Comparison of ENCODE assay signal across 24 cellular contexts in the genomic region with DNA sequence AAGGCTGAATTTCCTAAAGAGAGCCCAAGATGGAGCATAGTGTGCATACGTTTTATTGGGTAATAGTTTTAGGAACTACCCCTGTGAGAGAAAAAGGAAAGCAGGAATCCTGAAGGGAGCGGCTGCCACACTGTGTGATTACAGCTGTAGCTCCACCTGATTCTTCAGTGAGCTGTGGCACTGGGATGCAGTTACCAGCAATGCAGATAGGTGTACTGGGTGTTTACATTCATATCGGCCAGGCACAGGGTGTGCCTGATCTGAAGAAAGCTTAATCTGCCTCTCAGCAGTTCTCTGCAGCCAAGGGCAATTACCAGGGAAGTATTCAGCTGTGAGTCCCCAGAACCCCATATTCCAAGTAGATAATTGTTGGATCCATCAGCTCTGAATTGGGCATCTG.
A peak's percentile ranks its signal among the peaks of the same experiment; 100 is the strongest.
DNase-seq lines count a peak whose midpoint lies in the region; ATAC-seq and TF ChIP-seq lines count a peak whose summit lies in the region.
"Had no signal": no experiment of that assay in that cellular context is flagged by ENCODE, and none has a peak within 500 bp of the region (broad histone marks: within the 10 kb centered on the region; RNA-seq: fewer than 3 reads in every experiment).

No MANE protein-coding gene starts in this region.

- H3K27me3 Mint-ChIP-seq in activated T-helper 2 cell treated with anti-CD3 and anti-CD28 coated beads, Interferon-gamma antibody, Interleukin-2, Interleukin-4, amounts not matched to agents 10 μg/mL and 5 μg/mL and 100 μg/mL, durations not matched to agents 14 hours and 24 hours and 36 hours (ENCODE audit: low read depth) = no peaks in the 10 kb centered on the region
- H3K27me3 Mint-ChIP-seq: B cell had no signal

- BruUV-seq in PC-3 (replicated peaks; lab: Mats Ljungman, UMichigan) = no TSS peak

- no peak overlapping the region for H3K27ac Mint-ChIP-seq in activated T-helper 2 cell treated with anti-CD3 and anti-CD28 coated beads, Interferon-gamma antibody, Interleukin-2, Interleukin-4, amounts not matched to agents 10 μg/mL and 5 μg/mL and 100 μg/mL, durations not matched to agents 14 hours and 24 hours and 36 hours
- H3K27ac Mint-ChIP-seq: B cell; CD14-positive monocyte; CD8-positive, alpha-beta memory T cell had no signal

- CTCF ChIA-PET in PC-3 (lab: Charles Lee) = no interaction called here

- H3K4me1 Mint-ChIP-seq in activated T-helper 2 cell treated with anti-CD3 and anti-CD28 coated beads, Interferon-gamma antibody, Interleukin-2, Interleukin-4, amounts not matched to agents 10 μg/mL and 5 μg/mL and 100 μg/mL, durations not matched to agents 14 hours and 24 hours and 36 hours (ENCODE audit: low read depth) = no peaks in the 10 kb centered on the region
- H3K4me1 Mint-ChIP-seq: B cell; CD14-positive monocyte; CD8-positive, alpha-beta memory T cell had no signal

- no peaks in the 10 kb centered on the region for H3K9me3 Mint-ChIP-seq in activated T-helper 2 cell treated with anti-CD3 and anti-CD28 coated beads, Interferon-gamma antibody, Interleukin-2, Interleukin-4, amounts not matched to agents 10 μg/mL and 5 μg/mL and 100 μg/mL, durations not matched to agents 14 hours and 24 hours and 36 hours

- H3K36me3 Mint-ChIP-seq in activated T-helper 2 cell treated with anti-CD3 and anti-CD28 coated beads, Interferon-gamma antibody, Interleukin-2, Interleukin-4, amounts not matched to agents 10 μg/mL and 5 μg/mL and 100 μg/mL, durations not matched to agents 14 hours and 24 hours and 36 hours (ENCODE audit: low read depth) = no peaks in the 10 kb centered on the region
- H3K36me3 Mint-ChIP-seq: CD14-positive monocyte; CD8-positive, alpha-beta memory T cell had no signal

- H3K9me2 ChIP-seq in PC-3 (replicated peaks; ENCODE audit: low read length) = no peaks in the 10 kb centered on the region

- H3K4me2 ChIP-seq in PC-3 (ENCODE audit: low read length) = no peak overlapping the region

- H3K9me3 ChIP-seq in PC-3 (ENCODE audit: low read length) = no peaks in the 10 kb centered on the region
- no peaks in the 10 kb centered on the region for H3K9me3 ChIP-seq in left lung

- H3K9ac ChIP-seq in PC-3 (ENCODE audit: low read length) = no peak overlapping the region

- H3F3A ChIP-seq in PC-3 (ENCODE audit: low read length, unreplicated experiment) = no peaks in the 10 kb centered on the region

- H3K36me3 ChIP-seq in PC-3 (ENCODE audit: low read depth, low read length) (no peaks in the 10 kb centered on the region), left lung (no peaks in the 10 kb centered on the region)

- no peaks in the 10 kb centered on the region for H3K4me1 ChIP-seq in PC-3 (ENCODE audit: insufficient read depth, low read length)
- H3K4me1 ChIP-seq in foreskin keratinocyte = no peaks in the 10 kb centered on the region
- no peaks in the 10 kb centered on the region for H3K4me1 ChIP-seq in left lung

- intact Hi-C loops in PC-3 (cut with micrococcal nuclease) (no loop called here), left lung (cut with DNase I) (no loop called here)
- intact Hi-C loops in activated T-helper 2 cell treated with anti-CD3 and anti-CD28 coated beads, Interferon-gamma antibody, Interleukin-2, Interleukin-4, amounts not matched to agents 10 μg/mL and 5 μg/mL and 100 μg/mL, durations not matched to agents 14 hours and 24 hours and 36 hours (cut with micrococcal nuclease) = no loop called here

- no peaks in the 10 kb centered on the region for H4K20me1 ChIP-seq in PC-3 (ENCODE audit: low read length)

- H3K27ac ChIP-seq in PC-3 (ENCODE audit: low read length) (no peak overlapping the region), foreskin keratinocyte (no peak overlapping the region), left lung (no peak overlapping the region)
- H3K27ac ChIP-seq: 22Rv1, RWPE1 had no signal

- DNase-seq in NCI-H82 (lab: John Stamatoyannopoulos, UW) = peak; percentile 37
- DNase-seq in NCI-H82 treated with DMSO at 0.1 percent for 48 hours (lab: John Stamatoyannopoulos, UW; ENCODE audit: unreplicated experiment) = no peak
- no peak for DNase-seq in PC-3
- no peak for DNase-seq in foreskin keratinocyte
- DNase-seq in activated T-helper 2 cell treated with anti-CD3 and anti-CD28 coated beads, Interferon-gamma antibody, Interleukin-2, Interleukin-4, amounts not matched to agents 10 μg/mL and 5 μg/mL and 100 μg/mL, durations not matched to agents 14 hours and 24 hours and 36 hours (ENCODE audit: low spot score) = no peak
- no peak for DNase-seq in left lung
- DNase-seq: CD8-positive, alpha-beta memory T cell; DMS79 treated with DMSO at 0.1 percent for 48 hours; GF-D8; Karpas-422; NCI-H1092 treated with DMSO at 0.1 percent for 48 hours; NCI-H1436; NCI-H187 treated with DMSO at 0.1 percent for 48 hours; NCI-H2107; NCI-H524 treated with DMSO at 0.1 percent for 48 hours; NCI-H774; SHP77 had no signal

- H3K27me3 ChIP-seq in PC-3 (ENCODE audit: low read length) = no peaks in the 10 kb centered on the region
- no peaks in the 10 kb centered on the region for H3K27me3 ChIP-seq in foreskin keratinocyte
- no peaks in the 10 kb centered on the region for H3K27me3 ChIP-seq in left lung

- no peak overlapping the region for H2AFZ ChIP-seq in PC-3 (ENCODE audit: low read length)

- H3K79me2 ChIP-seq in PC-3 (ENCODE audit: low read length) = no peaks in the 10 kb centered on the region

- POLR2A ChIA-PET in PC-3 (lab: Charles Lee; ENCODE audit: unreplicated experiment) = no interaction called here

- ATAC-seq in PC-3 (0 out of 2 replicates have a peak, but pooled peaks have one; percentile 24), foreskin keratinocyte (peak; percentile 15), GM18502 (IDR thresholded peaks at IDR 0.05; ENCODE audit: poor library complexity, unreplicated experiment) (no peak), left lung (no peak)
- ATAC-seq: HepG2, Panc1 had no signal

- H3K4me3 Mint-ChIP-seq in activated T-helper 2 cell treated with anti-CD3 and anti-CD28 coated beads, Interferon-gamma antibody, Interleukin-2, Interleukin-4, amounts not matched to agents 10 μg/mL and 5 μg/mL and 100 μg/mL, durations not matched to agents 14 hours and 24 hours and 36 hours (ENCODE audit: low read depth) = no peak overlapping the region
- H3K4me3 Mint-ChIP-seq: B cell; CD14-positive monocyte; CD8-positive, alpha-beta memory T cell had no signal

- H3K4me3 ChIP-seq in PC-3 (ENCODE audit: low read length) (no peak overlapping the region), left lung (no peak overlapping the region)

- TF ChIP-seq CTCF in PC-3 (conservative IDR thresholded peaks at IDR 0.05; ENCODE audit: low read depth, low read length) (no peak), foreskin keratinocyte (conservative IDR thresholded peaks at IDR 0.05) (no peak), left lung (IDR thresholded peaks at IDR 0.05) (no peak)

Comparison
In these comparisons a context has a peak if more than half of its experiments do, and no peak if none do; other contexts are left out.
1. ATAC-seq: peak in PC-3 (single experiment) and foreskin keratinocyte (single experiment); none in GM18502 (single experiment) and left lung (single experiment).